In the genomic region with DNA sequence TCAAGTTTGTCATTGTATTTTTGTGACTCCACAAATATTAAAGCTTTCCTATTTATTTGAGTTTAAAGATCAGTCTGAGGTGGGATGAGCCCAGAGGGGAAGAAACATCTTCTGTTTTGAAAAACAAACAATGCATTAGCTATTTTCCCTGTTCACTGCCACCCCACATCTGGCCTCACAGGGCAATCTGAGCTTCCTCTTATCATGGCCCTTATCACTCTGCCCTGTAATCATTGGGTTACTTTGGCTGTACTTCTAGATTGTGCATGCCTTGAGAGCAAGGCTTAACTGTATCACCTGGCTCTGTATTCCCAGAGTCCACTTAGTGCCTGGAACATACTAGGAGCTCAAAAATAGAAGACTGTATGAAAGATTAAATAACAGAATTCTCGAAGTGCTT, we compare ENCODE assay signal across 13 cellular contexts.
"Had no signal": no experiment of that assay in that cellular context is flagged by ENCODE, and none has a peak within 500 bp of the region (broad histone marks: within the 10 kb centered on the region; RNA-seq: fewer than 3 reads in every experiment).

No MANE protein-coding gene starts in this region.

- H3K27me3 ChIP-seq: testis had no signal

- DNase-seq: activated CD4-positive, alpha-beta T cell treated with anti-CD3 and anti-CD28 coated beads, Interleukin-2, amount 50 U/mL, for 1 hour; amniotic stem cell; cerebellar nuclear complex; effector memory CD8-positive, alpha-beta T cell; mammary epithelial cell; nephron progenitor cell; stimulated activated CD4-positive, alpha-beta T cell treated with anti-CD3 and anti-CD28 coated beads, Interleukin-4, amount 100 ng/mL, for 4 hours; stimulated activated naive CD8-positive, alpha-beta T cell treated with anti-CD3 and anti-CD28 coated beads, Interleukin-15, amount 100 ng/mL, for 72 hours; T-helper 2 cell; testis had no signal

- H3K4me3 ChIP-seq: testis had no signal

- H3K9me3 ChIP-seq: testis had no signal

- H3K4me3 Mint-ChIP-seq: brain; dendritic cell treated with granulocyte-macrophage colony-stimulating factor and Interleukin-4, amounts not matched to agents 40 ng/mL and 50 ng/mL, for 4 days; effector memory CD8-positive, alpha-beta T cell; nephron progenitor cell; stimulated activated naive CD8-positive, alpha-beta T cell treated with anti-CD3 and anti-CD28 coated beads, Interleukin-15, amount 100 ng/mL, for 72 hours had no signal

- H3K27me3 Mint-ChIP-seq: dendritic cell treated with granulocyte-macrophage colony-stimulating factor and Interleukin-4, amounts not matched to agents 40 ng/mL and 50 ng/mL, for 4 days; effector memory CD8-positive, alpha-beta T cell; stimulated activated naive CD8-positive, alpha-beta T cell treated with anti-CD3 and anti-CD28 coated beads, Interleukin-15, amount 100 ng/mL, for 72 hours had no signal

- H3K9me3 Mint-ChIP-seq: activated naive CD4-positive, alpha-beta T cell treated with anti-CD3 and anti-CD28 coated beads, Interleukin-2, amount 50 U/mL, for 72 hours; nephron progenitor cell; stimulated activated naive CD8-positive, alpha-beta T cell treated with anti-CD3 and anti-CD28 coated beads, Interleukin-15, amount 100 ng/mL, for 72 hours had no signal

- H3K4me1 Mint-ChIP-seq: stimulated activated naive CD8-positive, alpha-beta T cell treated with anti-CD3 and anti-CD28 coated beads, Interleukin-15, amount 100 ng/mL, for 72 hours had no signal

- H3K27ac Mint-ChIP-seq: activated naive CD4-positive, alpha-beta T cell treated with anti-CD3 and anti-CD28 coated beads, Interleukin-2, amount 50 U/mL, for 72 hours; brain; dendritic cell treated with granulocyte-macrophage colony-stimulating factor and Interleukin-4, amounts not matched to agents 40 ng/mL and 50 ng/mL, for 4 days; effector memory CD8-positive, alpha-beta T cell had no signal

- ATAC-seq: activated naive CD4-positive, alpha-beta T cell treated with anti-CD3 and anti-CD28 coated beads, Interleukin-2, amount 50 U/mL, for 72 hours; effector memory CD8-positive, alpha-beta T cell; stimulated activated naive CD8-positive, alpha-beta T cell treated with anti-CD3 and anti-CD28 coated beads, Interleukin-15, amount 100 ng/mL, for 72 hours had no signal

- H3K36me3 Mint-ChIP-seq: activated naive CD4-positive, alpha-beta T cell treated with anti-CD3 and anti-CD28 coated beads, Interleukin-2, amount 50 U/mL, for 72 hours; brain had no signal
